ENCODE assay signal across 10 cellular contexts in genomic region chr10:119370972-119371703, GRCh38.
DNase-seq lines count a peak whose midpoint lies in the region; ATAC-seq and TF ChIP-seq lines count a peak whose summit lies in the region.
"Had no signal": no experiment of that assay in that cellular context is flagged by ENCODE, and none has a peak within 500 bp of the region (broad histone marks: within the 10 kb centered on the region; RNA-seq: fewer than 3 reads in every experiment).

No MANE protein-coding gene starts in this region.

- H3K36me3 Mint-ChIP-seq in osteocyte (ENCODE audit: unreplicated experiment) = peaks cover 1% of the 10 kb centered on the region

- no peak for TF ChIP-seq CTCF in AG09309 (IDR thresholded peaks at IDR 0.05; ENCODE audit: control insufficient read depth, insufficient read depth, low read depth, low read length, missing control alignments)
- TF ChIP-seq CTCF in fibroblast of mammary gland (conservative IDR thresholded peaks at IDR 0.05; ENCODE audit: control insufficient read depth, insufficient read depth, low read depth, low read length) = no peak
- no peak for TF ChIP-seq CTCF in osteocyte (IDR thresholded peaks at IDR 0.05)

- DNase-seq in AG09309 (ENCODE audit: low read depth) (peak; percentile 79), fibroblast of mammary gland (ENCODE audit: low read depth) (peak; percentile 95), osteocyte (ENCODE audit: extremely low spot score, unreplicated experiment) (peak; percentile 92), ureter (ENCODE audit: low spot score) (no peak)
- no peak for DNase-seq in NK-92 treated with Interleukin-12 subunit alpha and Interleukin-12 subunit beta, amount 100 ng/mL, for 24 hours (lab: John Stamatoyannopoulos, UW)
- DNase-seq in stimulated activated CD4-positive, alpha-beta T cell treated with anti-CD3 and anti-CD28 coated beads, Interleukin-15, amount 100 ng/mL, for 24 hours = no peak
- DNase-seq: endodermal cell, NCI-H446 had no signal

- peaks cover 57% of the 10 kb centered on the region for H3K4me1 Mint-ChIP-seq in osteocyte (ENCODE audit: unreplicated experiment)

- peak; percentile 83 for ATAC-seq in SK-N-SH treated with all-trans-retinoic acid at 6 μM for 48 hours
- ATAC-seq in GM18517 (IDR thresholded peaks at IDR 0.05; ENCODE audit: unreplicated experiment) = no peak

- H3K4me3 ChIP-seq in AG09309 (ENCODE audit: control insufficient read depth, low read depth, low read length) = peak overlapping the region; percentile 20
- no peak overlapping the region for H3K4me3 ChIP-seq in fibroblast of mammary gland (ENCODE audit: control insufficient read depth, low read depth, low read length)

- H3K27ac Mint-ChIP-seq in osteocyte (ENCODE audit: unreplicated experiment) = peak overlapping the region; percentile 92
- H3K27ac Mint-ChIP-seq: endodermal cell had no signal

- no peaks in the 10 kb centered on the region for H3K9me3 Mint-ChIP-seq in osteocyte (ENCODE audit: unreplicated experiment)
- H3K9me3 Mint-ChIP-seq: endodermal cell had no signal

- no peaks in the 10 kb centered on the region for H3K27me3 Mint-ChIP-seq in osteocyte (ENCODE audit: unreplicated experiment)

- H3K4me3 Mint-ChIP-seq in osteocyte (ENCODE audit: unreplicated experiment) = peak overlapping the region; percentile 58
- H3K4me3 Mint-ChIP-seq: endodermal cell had no signal

TF ChIP-seq in SK-N-SH treated with all-trans-retinoic acid at 6 μM for 48 hours, 23 proteins besides CTCF, POLR2A, EP300 and RAD21:
- TF ChIP-seq PPARA (CRISPR knock-in tag; IDR thresholded peaks at IDR 0.05; ENCODE audit: borderline replicate concordance) = no peak
- TF ChIP-seq ISL1 (CRISPR knock-in tag; IDR thresholded peaks at IDR 0.05) = 0 out of 2 replicates have a peak, but pooled peaks have one; percentile 9

Comparison
In these comparisons a context has a peak if more than half of its experiments do, and no peak if none do; other contexts are left out.
1. DNase-seq: peak in AG09309 (single experiment), fibroblast of mammary gland (single experiment) and osteocyte (single experiment); none in NK-92 treated with Interleukin-12 subunit alpha and Interleukin-12 subunit beta, amount 100 ng/mL, for 24 hours (single experiment), stimulated activated CD4-positive, alpha-beta T cell treated with anti-CD3 and anti-CD28 coated beads, Interleukin-15, amount 100 ng/mL, for 24 hours (single experiment) and ureter (single experiment).